8 cellular contexts compared by ENCODE assay signal in the genomic region with DNA sequence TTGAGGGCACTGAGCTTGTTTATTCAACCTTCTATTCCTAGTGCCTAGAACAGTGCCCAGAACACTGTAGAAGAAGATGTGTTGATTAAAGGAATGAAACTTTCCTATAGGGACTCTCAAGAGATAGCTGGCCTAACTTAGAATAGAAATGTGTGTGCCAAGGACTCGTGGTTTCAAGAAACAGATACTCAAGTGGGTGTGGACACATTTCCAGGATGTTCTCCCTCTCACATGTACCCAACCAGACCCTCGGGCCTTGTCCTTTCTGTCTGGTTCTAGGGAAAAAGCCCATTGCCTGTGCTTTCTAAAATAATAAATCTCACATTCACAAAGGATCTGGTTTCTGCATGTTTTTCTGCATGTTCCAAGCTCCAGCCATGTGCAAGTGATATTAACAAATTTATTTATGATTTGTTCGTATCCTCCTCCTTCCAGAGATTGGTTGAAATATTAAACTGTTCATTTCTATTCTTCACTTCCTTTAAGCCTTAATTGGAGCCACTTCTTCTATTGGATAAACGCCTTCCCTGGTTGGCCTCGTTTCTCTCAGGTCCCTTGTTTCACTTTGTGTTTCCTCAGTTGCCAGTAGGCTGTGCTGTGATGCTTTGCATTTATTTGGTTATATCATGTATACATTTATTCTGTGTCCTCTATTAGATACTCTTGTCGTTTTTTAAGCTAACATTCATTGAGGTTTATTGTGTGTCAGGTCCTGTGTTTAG.
DNase-seq lines count a peak whose midpoint lies in the region; ATAC-seq and TF ChIP-seq lines count a peak whose summit lies in the region.

No MANE protein-coding gene starts in this region.

- H2AFZ ChIP-seq in H9 (ENCODE audit: low read length) = no peak overlapping the region

- peak; percentile 58 for TF ChIP-seq CTCF in BJ (IDR thresholded peaks at IDR 0.05; ENCODE audit: insufficient read depth, low read depth, low read length)
- peak; percentile 61 for TF ChIP-seq CTCF in H9 (conservative IDR thresholded peaks at IDR 0.05)
- TF ChIP-seq CTCF in chondrocyte (IDR thresholded peaks at IDR 0.05) = peak; percentile 90
- TF ChIP-seq CTCF in right lobe of liver (IDR thresholded peaks at IDR 0.05) = peak; percentile 43 to 45 (median 44)
- TF ChIP-seq CTCF in type B pancreatic cell (conservative IDR thresholded peaks at IDR 0.05) = peak; percentile 51

- H3K9ac ChIP-seq in H9 (ENCODE audit: extremely low read depth, insufficient read length, low read length) = no peak overlapping the region

- H3K23ac ChIP-seq in H9 (ENCODE audit: insufficient read length, low read depth, low read length) = no peak overlapping the region

- DNase-seq in BJ (ENCODE audit: low read depth) = no peak
- DNase-seq in H9 = no peak
- peak; percentile 9 for DNase-seq in RPMI8226
- DNase-seq in chondrocyte (ENCODE audit: low spot score) = no peak
- DNase-seq in right lobe of liver = no peak
- no peak for DNase-seq in type B pancreatic cell (ENCODE audit: extremely low spot score, unreplicated experiment)
- DNase-seq in T-helper 9 cell = no peak

- H3K27ac Mint-ChIP-seq in H9 = no peak overlapping the region
- H3K27ac Mint-ChIP-seq in chondrocyte (ENCODE audit: unreplicated experiment) = no peak overlapping the region
- no peak overlapping the region for H3K27ac Mint-ChIP-seq in type B pancreatic cell

- no peaks in the 10 kb centered on the region for H3K23me2 ChIP-seq in H9 (ENCODE audit: insufficient read length, low read depth, low read length, poor library complexity, severe bottlenecking)

- no peak overlapping the region for H2BK5ac ChIP-seq in H9 (ENCODE audit: insufficient read length, low read length)

- no peaks in the 10 kb centered on the region for H3K27me3 ChIP-seq in BJ (ENCODE audit: control insufficient read depth, insufficient read depth, low read length)
- no peaks in the 10 kb centered on the region for H3K27me3 ChIP-seq in H9 (ENCODE audit: insufficient read depth, low read length)
- H3K27me3 ChIP-seq in right lobe of liver = no peaks in the 10 kb centered on the region

- CTCF ChIA-PET in BJ (lab: Yijun Ruan, JAX) = interaction anchor here (0.7 to 4.6 kb wide), 20 partner anchors 8 to 334 kb away, joined by 3 to 85 read pairs (median 5); a partner anchor contains a TSS

- no peak overlapping the region for H3K4ac ChIP-seq in H9 (ENCODE audit: low read depth, low read length)

- H4K91ac ChIP-seq in H9 (ENCODE audit: insufficient read length, low read depth, low read length) = no peak overlapping the region

- H4K20me1 ChIP-seq in H9 (ENCODE audit: control insufficient read depth, insufficient read depth, insufficient read length) = no peaks in the 10 kb centered on the region

- H3K79me1 ChIP-seq in H9 (ENCODE audit: insufficient read depth, low read depth, low read length, poor library complexity, severe bottlenecking) = no peaks in the 10 kb centered on the region

- peak; percentile 41 to 68 (median 60) for ATAC-seq in right lobe of liver
- no peak for ATAC-seq in GM18511 (IDR thresholded peaks at IDR 0.05; ENCODE audit: unreplicated experiment)

- no peak overlapping the region for H3K27ac ChIP-seq in H9 (ENCODE audit: insufficient read length, low read depth, low read length)
- H3K27ac ChIP-seq in right lobe of liver = peak overlapping the region in 2 of 3 donors; percentile 29 to 47

- H3K56ac ChIP-seq in H9 (ENCODE audit: insufficient read length, low read depth, low read length) = no peak overlapping the region

- no peak overlapping the region for H2BK15ac ChIP-seq in H9 (ENCODE audit: low read depth, low read length)

- no peak overlapping the region for H2BK12ac ChIP-seq in H9 (ENCODE audit: insufficient read length, low read depth, low read length)

- no peaks in the 10 kb centered on the region for H3K9me3 ChIP-seq in H9 (ENCODE audit: control insufficient read depth, low read depth, low read length)
- H3K9me3 ChIP-seq in right lobe of liver = no peaks in the 10 kb centered on the region

- H3K9me3 Mint-ChIP-seq in H9 (no peaks in the 10 kb centered on the region), chondrocyte (ENCODE audit: low read depth) (no peaks in the 10 kb centered on the region), type B pancreatic cell (no peaks in the 10 kb centered on the region)

- no peak overlapping the region for H3K18ac ChIP-seq in H9 (ENCODE audit: insufficient read length, low read depth, low read length)

- H3K27me3 Mint-ChIP-seq in H9 (ENCODE audit: low read depth) (no peaks in the 10 kb centered on the region), chondrocyte (ENCODE audit: low read depth) (no peaks in the 10 kb centered on the region), type B pancreatic cell (no peaks in the 10 kb centered on the region)

- no peak overlapping the region for H2AK5ac ChIP-seq in H9 (ENCODE audit: insufficient read length, low read length)

- H3K4me1 ChIP-seq in H9 (ENCODE audit: insufficient read depth, low read length) (no peaks in the 10 kb centered on the region), right lobe of liver (peaks cover 0 to 34% (median 16%) of the 10 kb centered on the region in 4 donors)

- intact Hi-C loops in right lobe of liver (cut with DNase I) = no loop called here

- H3K4me1 Mint-ChIP-seq in H9 (peaks cover 11 to 12% of the 10 kb centered on the region in 2 experiments), chondrocyte (ENCODE audit: low read depth) (peaks cover 10% of the 10 kb centered on the region), type B pancreatic cell (ENCODE audit: unreplicated experiment) (peaks cover 24% of the 10 kb centered on the region)

- no peaks in the 10 kb centered on the region for H3K36me3 ChIP-seq in BJ (ENCODE audit: control insufficient read depth, insufficient read depth, low read length)
- no peaks in the 10 kb centered on the region for H3K36me3 ChIP-seq in right lobe of liver

- H2BK20ac ChIP-seq in H9 (ENCODE audit: low read depth, low read length, poor library complexity, severe bottlenecking) = no peak overlapping the region

- H3K4me3 ChIP-seq in BJ (ENCODE audit: low read depth, low read length) = no peak overlapping the region
- no peak overlapping the region for H3K4me3 ChIP-seq in right lobe of liver

- no peak overlapping the region for H2BK120ac ChIP-seq in H9 (ENCODE audit: low read depth, low read length, poor library complexity, severe bottlenecking)

- H3K4me2 ChIP-seq in H9 (ENCODE audit: insufficient read depth, insufficient read length, low read length) = no peak overlapping the region

- no peak overlapping the region for H3K14ac ChIP-seq in H9 (ENCODE audit: insufficient read depth, low read length)

- H4K5ac ChIP-seq in H9 (ENCODE audit: insufficient read length, low read depth, low read length) = no peak overlapping the region

- TF ChIP-seq POLR2A in right lobe of liver (IDR thresholded peaks at IDR 0.05) = no peak

- H3K36me3 Mint-ChIP-seq in H9 (ENCODE audit: insufficient read depth in 1 of 3, low read depth in 3 of 3) (no peaks in the 10 kb centered on the region), chondrocyte (ENCODE audit: low read depth) (no peaks in the 10 kb centered on the region), type B pancreatic cell (no peaks in the 10 kb centered on the region)

- H4K8ac ChIP-seq in H9 (replicated peaks; ENCODE audit: insufficient read length, low read depth, low read length) = no peak overlapping the region

- H3T11ph ChIP-seq in H9 (ENCODE audit: low read length) = no peak overlapping the region

- H3K4me3 Mint-ChIP-seq in H9 (no peak overlapping the region), chondrocyte (ENCODE audit: unreplicated experiment) (no peak overlapping the region), type B pancreatic cell (no peak overlapping the region)

- WGBS in H9 (ENCODE audit: extremely low coverage, insufficient read length, low lambda C conversion rate) = no CpG with 5 or more reads among the region's 6 CpGs
- WGBS in right lobe of liver (ENCODE audit: insufficient coverage, low coverage, low lambda C conversion rate, missing lambda C conversion rate) = 31% methylated on average over 6 of the region's 6 CpGs

- POLR2A ChIA-PET in BJ (lab: Charles Lee) = interaction anchor here (0.5 to 0.7 kb wide), 2 partner anchors 113 to 119 kb away, joined by 3 to 9 read pairs; no protein-coding TSS in a partner anchor

- H3K79me2 ChIP-seq in H9 (ENCODE audit: insufficient read depth, low read length) = no peaks in the 10 kb centered on the region
